Comparison of ENCODE assay signal across 28 cellular contexts in genomic region chr11:27161071-27161470, GRCh38.
DNase-seq lines count a peak whose midpoint lies in the region; ATAC-seq and TF ChIP-seq lines count a peak whose summit lies in the region.
"Had no signal": no experiment of that assay in that cellular context is flagged by ENCODE, and none has a peak within 500 bp of the region (broad histone marks: within the 10 kb centered on the region; RNA-seq: fewer than 3 reads in every experiment).

No MANE protein-coding gene starts in this region.

- H3K27ac ChIP-seq in adrenal gland (no peak overlapping the region), right cardiac atrium (ENCODE audit: low read length) (no peak overlapping the region)
- H3K27ac ChIP-seq: A549, BLaER1, gastroesophageal sphincter, left ventricle myocardium inferior, spleen, transverse colon, VCaP had no signal

- TF ChIP-seq CTCF in AG04449 (IDR thresholded peaks at IDR 0.05; ENCODE audit: insufficient read depth, low read length, missing control alignments), result no peak
- no peak for TF ChIP-seq CTCF in epithelial cell of esophagus (IDR thresholded peaks at IDR 0.05; ENCODE audit: insufficient read depth, low read depth, low read length, missing control alignments)
- no peak for TF ChIP-seq CTCF in adrenal gland (IDR thresholded peaks at IDR 0.05)

- H3K4me1 ChIP-seq in adrenal gland (replicated peaks in 1 of 2), result no peaks in the 10 kb centered on the region
- H3K4me1 ChIP-seq in right cardiac atrium (ENCODE audit: control insufficient read depth, insufficient read depth, low read length), result no peaks in the 10 kb centered on the region
- H3K4me1 ChIP-seq: A549, BLaER1, HAP-1, left ventricle myocardium inferior, spleen, transverse colon had no signal

- TF ChIP-seq POLR2A in adrenal gland (IDR thresholded peaks at IDR 0.05), result no peak

- DNase-seq in AG04449 (ENCODE audit: low read depth, low spot score) (peak; percentile 34), M059J (ENCODE audit: low read depth) (peak; percentile 24), epithelial cell of esophagus (ENCODE audit: low read depth) (peak; percentile 34), kidney tubule cell (ENCODE audit: low spot score) (peak; percentile 30), adrenal gland (no peak), right cardiac atrium (no peak)
- DNase-seq: activated CD4-positive, alpha-beta T cell treated with anti-CD3 and anti-CD28 coated beads, Interleukin-2, amount 10 ng/mL, durations not matched to agents 7 days and 5 days; activated gamma-delta T cell; activated T-cell treated with anti-CD3 and anti-CD28 coated beads, Interleukin-2, amount 50 U/mL, for 24 hours; effector CD8-positive, alpha-beta T cell; Karpas-422; left ventricle myocardium inferior; naive thymus-derived CD4-positive, alpha-beta T cell; NCI-H1694; NCI-H2171 treated with DMSO at 0.1 percent for 48 hours; NCI-H524; NK-92 treated with Interleukin-12 subunit alpha and Interleukin-12 subunit beta, amount 100 ng/mL, for 24 hours; occipital lobe; SHP77 treated with DMSO at 0.1 percent for 48 hours; spleen; transverse colon had no signal

- no peaks in the 10 kb centered on the region for H3K27me3 ChIP-seq in adrenal gland
- H3K27me3 ChIP-seq in right cardiac atrium (ENCODE audit: control insufficient read depth, insufficient read depth), result no peaks in the 10 kb centered on the region
- H3K27me3 ChIP-seq: BLaER1, gastroesophageal sphincter, transverse colon had no signal

- CTCF ChIA-PET in AG04449 (lab: Yijun Ruan, JAX), result interaction anchor here (1.0 to 5.6 kb wide), 10 partner anchors 8 to 876 kb away, joined by 4 to 52 read pairs (median 8); no protein-coding TSS in a partner anchor

- POLR2A ChIA-PET in AG04449 (lab: Yijun Ruan, JAX), result no interaction called here

- H3K9me3 ChIP-seq in adrenal gland (replicated peaks in 1 of 3) (no peaks in the 10 kb centered on the region), right cardiac atrium (ENCODE audit: control insufficient read depth, low read length) (no peaks in the 10 kb centered on the region)
- H3K9me3 ChIP-seq: A549, BLaER1, HAP-1, left ventricle myocardium inferior, spleen, transverse colon had no signal

- 81 to 90% (median 84%) methylated on average over 2 of the region's 2 CpGs for WGBS in adrenal gland, 4 donors
- 82% methylated on average over 2 of the region's 2 CpGs for WGBS in right cardiac atrium

- H3K36me3 ChIP-seq in adrenal gland (replicated peaks in 1 of 2), result no peaks in the 10 kb centered on the region
- H3K36me3 ChIP-seq: BLaER1, gastroesophageal sphincter, HAP-1, left ventricle myocardium inferior, spleen, transverse colon had no signal

- intact Hi-C loops in adrenal gland (cut with DNase I), result no loop called here
- intact Hi-C loops in right cardiac atrium (cut with DNase I), result loop anchor here in 2 of 4 donors (5.0 to 10.0 kb wide), 2 partner anchors 864 to 866 kb away; no protein-coding TSS in a partner anchor

- no peak overlapping the region for H3K4me3 ChIP-seq in AG04449 (ENCODE audit: low read depth, low read length)
- H3K4me3 ChIP-seq in epithelial cell of esophagus (ENCODE audit: low read length), result no peak overlapping the region
- H3K4me3 ChIP-seq in adrenal gland, result no peak overlapping the region
- H3K4me3 ChIP-seq in right cardiac atrium (ENCODE audit: low read length), result no peak overlapping the region
- H3K4me3 ChIP-seq: A549, BLaER1, gastroesophageal sphincter, HAP-1, left ventricle myocardium inferior, spleen, transverse colon had no signal

- ATAC-seq in HG03521 (IDR thresholded peaks at IDR 0.05; ENCODE audit: unreplicated experiment) (no peak), HG03095 (IDR thresholded peaks at IDR 0.05; ENCODE audit: unreplicated experiment) (no peak), right cardiac atrium (no peak)
- ATAC-seq: A549; gastroesophageal sphincter; naive thymus-derived CD4-positive, alpha-beta T cell had no signal

Comparison
In these comparisons a context has a peak if more than half of its experiments do, and no peak if none do; other contexts are left out.
1. DNase-seq: peak in AG04449 (single experiment), M059J (single experiment), epithelial cell of esophagus (single experiment) and kidney tubule cell (single experiment); none in adrenal gland (0 of 7) and right cardiac atrium (0 of 3).